ENCODE assay signal across 16 cellular contexts in genomic region chr3:78867409-78868372, GRCh38.
A peak's percentile ranks its signal among the peaks of the same experiment; 100 is the strongest.
DNase-seq lines count a peak whose midpoint lies in the region; ATAC-seq, FAIRE-seq and TF ChIP-seq lines count a peak whose summit lies in the region.
"Had no signal": no experiment of that assay in that cellular context is flagged by ENCODE, and none has a peak within 500 bp of the region (broad histone marks: within the 10 kb centered on the region; RNA-seq: fewer than 3 reads in every experiment).

No MANE protein-coding gene starts in this region.

- no peaks in the 10 kb centered on the region for H3K36me3 Mint-ChIP-seq in activated T-helper 17 cell treated with anti-CD3 and anti-CD28 coated beads, Interleukin-2, amount 50 U/mL, for 72 hours (ENCODE audit: low read depth)
- H3K36me3 Mint-ChIP-seq: memory B cell had no signal

- TF ChIP-seq CTCF in endothelial cell of umbilical vein (IDR thresholded peaks at IDR 0.05; ENCODE audit: extremely low read depth in 1 of 2, insufficient read depth in 1 of 2, low read depth in 1 of 2, low read length in 2 of 2) (no peak), parathyroid adenoma (IDR thresholded peaks at IDR 0.05) (no peak)

- H3K9me3 ChIP-seq in endothelial cell of umbilical vein (replicated peaks; ENCODE audit: control insufficient read depth, insufficient read depth, low read length) (no peaks in the 10 kb centered on the region), parathyroid adenoma (ENCODE audit: control insufficient read depth, low read length) (no peaks in the 10 kb centered on the region)
- H3K9me3 ChIP-seq: tibial nerve had no signal

- no peak for ATAC-seq in activated T-helper 17 cell treated with anti-CD3 and anti-CD28 coated beads, Interleukin-2, amount 50 U/mL, for 72 hours (replicated peaks)
- ATAC-seq: Right ventricle myocardium inferior had no signal

- no peaks in the 10 kb centered on the region for H3K9me1 ChIP-seq in endothelial cell of umbilical vein (replicated peaks; ENCODE audit: control insufficient read depth, extremely low read depth, insufficient read depth, low read length)

- H3K27ac ChIP-seq in endothelial cell of umbilical vein (ENCODE audit: insufficient read depth, low read depth, low read length), result no peak overlapping the region
- H3K27ac ChIP-seq in parathyroid adenoma, result no peak overlapping the region
- H3K27ac ChIP-seq: tibial nerve had no signal

- peaks cover 4% of the 10 kb centered on the region for H3K9me3 Mint-ChIP-seq in activated T-helper 17 cell treated with anti-CD3 and anti-CD28 coated beads, Interleukin-2, amount 50 U/mL, for 72 hours

- intact Hi-C loops in endothelial cell of umbilical vein (cut with micrococcal nuclease), result no loop called here

- H3K4me1 Mint-ChIP-seq in activated T-helper 17 cell treated with anti-CD3 and anti-CD28 coated beads, Interleukin-2, amount 50 U/mL, for 72 hours, result no peaks in the 10 kb centered on the region
- H3K4me1 Mint-ChIP-seq: activated CD4-positive, alpha-beta memory T cell treated with anti-CD3 and anti-CD28 coated beads, Interleukin-2, amount 10 ng/mL, durations not matched to agents 7 days and 5 days; memory B cell had no signal

- H3K4me2 ChIP-seq in endothelial cell of umbilical vein (ENCODE audit: insufficient read depth, low read length) (no peak overlapping the region), parathyroid adenoma (ENCODE audit: low read length) (no peak overlapping the region)

- CTCF ChIA-PET in endothelial cell of umbilical vein (lab: Charles Lee), result interaction anchor here (1.2 kb wide), 1 partner anchor 11 kb away, joined by 9 read pairs; no protein-coding TSS in a partner anchor

- no peak overlapping the region for H3K27ac Mint-ChIP-seq in activated T-helper 17 cell treated with anti-CD3 and anti-CD28 coated beads, Interleukin-2, amount 50 U/mL, for 72 hours
- H3K27ac Mint-ChIP-seq: activated CD4-positive, alpha-beta memory T cell treated with anti-CD3 and anti-CD28 coated beads, Interleukin-2, amount 10 ng/mL, durations not matched to agents 7 days and 5 days; memory B cell had no signal

- DNase-seq in NCI-H1105 treated with DMSO at 0.1 percent for 48 hours (lab: John Stamatoyannopoulos, UW) (peak; percentile 57), NCI-H1105 (lab: John Stamatoyannopoulos, UW) (no peak), NCI-H2227 (lab: John Stamatoyannopoulos, UW; ENCODE audit: unreplicated experiment) (peak; percentile 11), endothelial cell of umbilical vein (ENCODE audit: low read depth, low spot score) (peak; percentile 11), CD1c-positive myeloid dendritic cell (ENCODE audit: extremely low spot score) (no peak), G401 (ENCODE audit: low spot score) (no peak)
- DNase-seq: activated CD4-positive, alpha-beta memory T cell treated with anti-CD3 and anti-CD28 coated beads, Interleukin-2, amount 10 ng/mL, durations not matched to agents 7 days and 5 days; activated gamma-delta T cell treated with Interleukin-2 at 50 U/mL for 16 hours; central memory CD4-positive, alpha-beta T cell; NK-92 treated with Interleukin-12 subunit alpha and Interleukin-12 subunit beta, amount 100 ng/mL, for 24 hours; posterior cingulate gyrus had no signal

- H3K27me3 Mint-ChIP-seq in activated T-helper 17 cell treated with anti-CD3 and anti-CD28 coated beads, Interleukin-2, amount 50 U/mL, for 72 hours, result no peaks in the 10 kb centered on the region
- H3K27me3 Mint-ChIP-seq: activated CD4-positive, alpha-beta memory T cell treated with anti-CD3 and anti-CD28 coated beads, Interleukin-2, amount 10 ng/mL, durations not matched to agents 7 days and 5 days; memory B cell had no signal

- H3K36me3 ChIP-seq in endothelial cell of umbilical vein (ENCODE audit: control insufficient read depth in 2 of 2, extremely low read depth in 1 of 2, insufficient read depth in 2 of 2, low read length in 2 of 2) (no peaks in the 10 kb centered on the region), parathyroid adenoma (ENCODE audit: control insufficient read depth, insufficient read depth, low read length) (no peaks in the 10 kb centered on the region)
- H3K36me3 ChIP-seq: tibial nerve had no signal

- no peak for FAIRE-seq in endothelial cell of umbilical vein (lab: Jason Lieb, UNC)

- H4K20me1 ChIP-seq in endothelial cell of umbilical vein (replicated peaks; ENCODE audit: control insufficient read depth, extremely low read depth, insufficient read depth, low read length), result no peaks in the 10 kb centered on the region

- no peak overlapping the region for H3K4me3 Mint-ChIP-seq in activated T-helper 17 cell treated with anti-CD3 and anti-CD28 coated beads, Interleukin-2, amount 50 U/mL, for 72 hours
- H3K4me3 Mint-ChIP-seq: activated CD4-positive, alpha-beta memory T cell treated with anti-CD3 and anti-CD28 coated beads, Interleukin-2, amount 10 ng/mL, durations not matched to agents 7 days and 5 days; memory B cell had no signal

- no peaks in the 10 kb centered on the region for H3K27me3 ChIP-seq in endothelial cell of umbilical vein (ENCODE audit: control insufficient read depth in 2 of 2, insufficient read depth in 2 of 2, low read length in 2 of 2)
- H3K27me3 ChIP-seq in parathyroid adenoma (ENCODE audit: control insufficient read depth, insufficient read depth, low read length), result no peaks in the 10 kb centered on the region
- H3K27me3 ChIP-seq: tibial nerve had no signal

- dilution Hi-C loops in endothelial cell of umbilical vein (cut with MboI; ENCODE audit: extremely low pct_ligation_motif_present, low sequenced_read_pairs), result no loop called here

- H3K4me3 ChIP-seq in endothelial cell of umbilical vein (replicated peaks in 1 of 3; ENCODE audit: insufficient read depth in 1 of 3, low read depth in 1 of 3, low read length in 3 of 3), result no peak overlapping the region
- H3K4me3 ChIP-seq in parathyroid adenoma (ENCODE audit: low read depth, low read length), result no peak overlapping the region
- H3K4me3 ChIP-seq: tibial nerve had no signal

- H3K4me1 ChIP-seq in endothelial cell of umbilical vein (ENCODE audit: control insufficient read depth, extremely low read depth, insufficient read depth, low read length), result peaks cover 6% of the 10 kb centered on the region
- H3K4me1 ChIP-seq in parathyroid adenoma, result no peaks in the 10 kb centered on the region

- BruUV-seq in endothelial cell of umbilical vein (replicated peaks; lab: Mats Ljungman, UMichigan), result no TSS peak

- H3K9ac ChIP-seq in endothelial cell of umbilical vein (replicated peaks; ENCODE audit: extremely low read depth, insufficient read depth, low read length) (no peak overlapping the region), parathyroid adenoma (no peak overlapping the region)

- H3K79me2 ChIP-seq in endothelial cell of umbilical vein (ENCODE audit: control insufficient read depth, insufficient read depth, low read length) (no peaks in the 10 kb centered on the region), parathyroid adenoma (no peaks in the 10 kb centered on the region)

- no peak overlapping the region for H2AFZ ChIP-seq in endothelial cell of umbilical vein (ENCODE audit: low read depth, low read length)
- H2AFZ ChIP-seq in parathyroid adenoma, result peak overlapping the region; percentile 34

- in situ Hi-C loops in G401 (cut with HindIII; ENCODE audit: low sequenced_read_pairs), result no loop called here

- POLR2A ChIA-PET in endothelial cell of umbilical vein (lab: Charles Lee), result no interaction called here

- TF ChIP-seq POLR2A in endothelial cell of umbilical vein (IDR thresholded peaks at IDR 0.05; ENCODE audit: low read depth, low read length), result no peak

TF ChIP-seq in endothelial cell of umbilical vein, 7 proteins besides CTCF, POLR2A, EP300 and RAD21:
- TF ChIP-seq GATA2 (IDR thresholded peaks at IDR 0.05; ENCODE audit: insufficient read depth, insufficient read length, low read depth, low read length), result no peak
TF ChIP-seq in endothelial cell of umbilical vein: peak in this region for 0.

Comparison
In these comparisons a context has a peak if more than half of its experiments do, and no peak if none do; other contexts are left out.
1. DNase-seq: peak in NCI-H1105 treated with DMSO at 0.1 percent for 48 hours (single experiment), NCI-H2227 (single experiment) and endothelial cell of umbilical vein (single experiment); none in NCI-H1105 (single experiment), CD1c-positive myeloid dendritic cell (single experiment) and G401 (single experiment).